ENCODE assay signal across 10 cellular contexts in genomic region chr4:16224264-16224663, GRCh38. TPM values are rescaled to one million over a fixed set of nuclear protein-coding genes. Genes with fewer than 3 reads are reported as not detected.
DNase-seq lines count a peak whose midpoint lies in the region; ATAC-seq and TF ChIP-seq lines count a peak whose summit lies in the region.
"Had no signal": no experiment of that assay in that cellular context is flagged by ENCODE, and none has a peak within 500 bp of the region (broad histone marks: within the 10 kb centered on the region; RNA-seq: fewer than 3 reads in every experiment).

No MANE protein-coding gene starts in this region.

- peak overlapping the region in 1 of 2 donors; percentile 16 for H3K27ac ChIP-seq in thoracic aorta

- no peaks in the 10 kb centered on the region for H3K9me3 ChIP-seq in thoracic aorta

- CTCF ChIA-PET in activated naive CD4-positive, alpha-beta T cell treated with anti-CD3 and anti-CD28 coated beads for 36 hours (lab: Charles Lee): interaction anchor here (1.0 to 1.8 kb wide), 3 partner anchors 16 to 25 kb away, joined by 3 to 12 read pairs (median 4); no protein-coding TSS in a partner anchor

- no peaks in the 10 kb centered on the region for H3K36me3 ChIP-seq in thoracic aorta

- peak overlapping the region; percentile 83 for H3K4me3 Mint-ChIP-seq in activated naive CD4-positive, alpha-beta T cell treated with anti-CD3 and anti-CD28 coated beads for 36 hours
- H3K4me3 Mint-ChIP-seq in activated naive CD8-positive, alpha-beta T cell: peak overlapping the region; percentile 91

- peak overlapping the region; percentile 92 for H3K27ac Mint-ChIP-seq in activated naive CD4-positive, alpha-beta T cell treated with anti-CD3 and anti-CD28 coated beads for 36 hours
- peak overlapping the region; percentile 84 for H3K27ac Mint-ChIP-seq in activated naive CD8-positive, alpha-beta T cell

- intact Hi-C loops in activated naive CD4-positive, alpha-beta T cell treated with anti-CD3 and anti-CD28 coated beads for 36 hours (cut with micrococcal nuclease): loop anchor here (10.0 kb wide), 2 partner anchors 1391 to 1591 kb away; partner anchors contain the start of genes DCAF16, MED28 and NCAPG

- H3K36me3 Mint-ChIP-seq in activated naive CD4-positive, alpha-beta T cell treated with anti-CD3 and anti-CD28 coated beads for 36 hours (ENCODE audit: low read depth): peaks cover 4% of the 10 kb centered on the region
- H3K36me3 Mint-ChIP-seq in activated naive CD8-positive, alpha-beta T cell: no peaks in the 10 kb centered on the region

- no peaks in the 10 kb centered on the region for H3K27me3 Mint-ChIP-seq in activated naive CD4-positive, alpha-beta T cell treated with anti-CD3 and anti-CD28 coated beads for 36 hours (ENCODE audit: low read depth)
- H3K27me3 Mint-ChIP-seq in activated naive CD8-positive, alpha-beta T cell: no peaks in the 10 kb centered on the region

- no peaks in the 10 kb centered on the region for H3K27me3 ChIP-seq in thoracic aorta (replicated peaks; ENCODE audit: insufficient read depth)

- peak overlapping the region; percentile 75 for H3K4me3 ChIP-seq in thoracic aorta

- H3K4me1 ChIP-seq in thoracic aorta (ENCODE audit: control insufficient read depth in 1 of 2, low read depth in 2 of 2): peaks cover 31 to 43% of the 10 kb centered on the region in 2 donors

- peaks cover 54% of the 10 kb centered on the region for H3K4me1 Mint-ChIP-seq in activated naive CD4-positive, alpha-beta T cell treated with anti-CD3 and anti-CD28 coated beads for 36 hours (ENCODE audit: low read depth)
- peaks cover 58% of the 10 kb centered on the region for H3K4me1 Mint-ChIP-seq in activated naive CD8-positive, alpha-beta T cell (ENCODE audit: low read depth)

- no peak for DNase-seq in activated naive CD4-positive, alpha-beta T cell treated with anti-CD3 and anti-CD28 coated beads for 36 hours
- no peak for DNase-seq in activated naive CD4-positive, alpha-beta T cell treated with Interleukin-2 at 50 U/mL for 16 hours
- DNase-seq in left lobe of liver (ENCODE audit: low spot score) (no peak), thoracic aorta (ENCODE audit: low spot score) (no peak), NK-92 (lab: John Stamatoyannopoulos, UW; ENCODE audit: unreplicated experiment) (no peak), NCI-H2107 (lab: John Stamatoyannopoulos, UW) (no peak)
- DNase-seq: activated gamma-delta T cell treated with Interleukin-2 at 50 U/mL for 16 hours, NCI-H1930 had no signal

- ATAC-seq in left lobe of liver (peak; percentile 35), thoracic aorta (ENCODE audit: insufficient number of reproducible peaks, low FRiP score, low read depth) (no peak), GM21619 (IDR thresholded peaks at IDR 0.05; ENCODE audit: unreplicated experiment) (no peak)

- no peaks in the 10 kb centered on the region for H3K9me3 Mint-ChIP-seq in activated naive CD4-positive, alpha-beta T cell treated with anti-CD3 and anti-CD28 coated beads for 36 hours
- H3K9me3 Mint-ChIP-seq in activated naive CD8-positive, alpha-beta T cell (ENCODE audit: low read depth): no peaks in the 10 kb centered on the region

- no peak for TF ChIP-seq CTCF in thoracic aorta (IDR thresholded peaks at IDR 0.05)

RNA-seq across cellular contexts. Expression of gene TAPT1, which starts 2.0 kb away (rescaled TPM):
- 10 to 100 TPM; 48.6 to 48.9 TPM for total RNA-seq in activated naive CD4-positive, alpha-beta T cell treated with anti-CD3 and anti-CD28 coated beads for 36 hours
- total RNA-seq in left lobe of liver: 39.6 TPM
- 10 to 100 TPM; 34.4 to 36.0 TPM for total RNA-seq in thoracic aorta
